In the genomic region with DNA sequence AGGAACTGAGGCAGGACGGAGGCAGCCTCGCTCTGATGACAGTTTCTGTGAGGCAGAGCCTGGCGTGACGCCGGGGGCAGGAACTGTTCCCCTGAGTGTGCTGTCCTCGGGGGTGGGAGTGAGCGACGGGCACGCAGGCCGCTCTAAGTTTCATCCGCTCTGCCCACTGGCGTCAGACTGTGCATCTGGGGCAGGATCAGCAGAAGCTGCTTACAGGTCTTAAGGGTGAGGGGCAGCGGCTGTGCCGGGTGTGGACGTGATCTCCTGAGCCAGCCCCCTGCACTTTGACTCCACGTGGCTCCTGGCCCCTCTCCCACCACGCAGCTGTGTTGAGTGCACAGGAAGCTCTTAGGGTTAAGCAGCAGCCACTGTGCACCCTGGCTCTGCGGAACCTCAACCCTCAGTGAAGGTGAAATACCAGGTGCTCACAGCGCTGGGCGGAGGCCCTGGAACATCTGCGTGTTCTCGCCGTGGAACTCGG, we compare ENCODE assay signal across 22 cellular contexts. TPM values are rescaled to one million over a fixed set of nuclear protein-coding genes. Genes with fewer than 3 reads are reported as not detected.
A peak's percentile ranks its signal among the peaks of the same experiment; 100 is the strongest.
DNase-seq lines count a peak whose midpoint lies in the region; ATAC-seq, FAIRE-seq and TF ChIP-seq lines count a peak whose summit lies in the region.
"Had no signal": no experiment of that assay in that cellular context is flagged by ENCODE, and none has a peak within 500 bp of the region (broad histone marks: within the 10 kb centered on the region; RNA-seq: fewer than 3 reads in every experiment).

No MANE protein-coding gene starts in this region.

- FAIRE-seq in HepG2 (lab: Jason Lieb, UNC), result no peak
- FAIRE-seq: H54 had no signal

- H2BK5ac ChIP-seq in neuronal stem cell (ENCODE audit: low read length), result peak overlapping the region; percentile 71

- H2BK120ac ChIP-seq in neuronal stem cell (ENCODE audit: low read depth, low read length), result no peak overlapping the region

- in situ Hi-C loops in HepG2 (cut with HindIII; ENCODE audit: extremely low pct_ligation_motif_present, low pct_unique_long_range_greater_than_20kb), result no loop called here

- no peak overlapping the region for H3K27ac ChIP-seq in right lobe of liver
- no peak overlapping the region for H3K27ac ChIP-seq in HepG2 (ENCODE audit: extremely low read length, insufficient read depth, low read length)
- H3K27ac ChIP-seq in coronary artery, result no peak overlapping the region
- H3K27ac ChIP-seq in neuronal stem cell (replicated peaks; ENCODE audit: low read length), result no peak overlapping the region
- H3K27ac ChIP-seq in uterus, result no peak overlapping the region
- H3K27ac ChIP-seq: heart left ventricle, parathyroid adenoma, tibial nerve had no signal

- peaks cover 17% of the 10 kb centered on the region for H3K79me1 ChIP-seq in neuronal stem cell (ENCODE audit: low read depth, low read length)

- POLR2A ChIA-PET in HepG2 (lab: Yijun Ruan, JAX), result no interaction called here

- ATAC-seq in right lobe of liver, result no peak
- no peak for ATAC-seq in HepG2
- no peak for ATAC-seq in GM19328 (IDR thresholded peaks at IDR 0.05; ENCODE audit: unreplicated experiment)
- ATAC-seq: heart left ventricle; naive thymus-derived CD4-positive, alpha-beta T cell; Panc1; stimulated activated naive B cell treated with anti-CD40 and anti-IgM and Interleukin-4, amounts not matched to agents 10 μg/mL and 1 μg/mL and 100 μg/mL, for 72 hours had no signal

- TF ChIP-seq EP300 in HepG2 (IDR thresholded peaks at IDR 0.05; ENCODE audit: low read depth in 2 of 2, low read length in 2 of 2) (no peak), HepG2 (CRISPR knock-in tag; IDR thresholded peaks at IDR 0.05; ENCODE audit: borderline replicate concordance) (no peak)

- H2AK5ac ChIP-seq in neuronal stem cell (ENCODE audit: low read depth, low read length), result no peak overlapping the region

- peak in 2 of 3 donors; percentile 32 to 46 for DNase-seq in right lobe of liver
- no peak for DNase-seq in HepG2 (ENCODE audit: low spot score)
- DNase-seq in coronary artery (ENCODE audit: low spot score), result peak; percentile 55
- no peak for DNase-seq in neuronal stem cell (ENCODE audit: low spot score)
- DNase-seq in uterus, result peak; percentile 5 to 11
- no peak for DNase-seq in NCI-H345 treated with DMSO at 0.1 percent for 48 hours (lab: John Stamatoyannopoulos, UW; ENCODE audit: unreplicated experiment)
- DNase-seq in HT-29 (ENCODE audit: low spot score), result no peak
- DNase-seq: MV-4-11; naive thymus-derived CD4-positive, alpha-beta T cell; NCI-H1694 treated with DMSO at 0.1 percent for 48 hours; NCI-H774; SK-N-SH; stimulated activated CD4-positive, alpha-beta T cell treated with anti-CD3 and anti-CD28 coated beads, Interleukin-1b, Interleukin-23, amount 100 ng/mL, for 48 hours; stimulated activated naive B cell treated with anti-CD40 and anti-IgM and Interleukin-4, amounts not matched to agents 10 μg/mL and 1 μg/mL and 100 μg/mL, for 72 hours had no signal

- H4K8ac ChIP-seq in neuronal stem cell (ENCODE audit: low read depth, low read length), result no peak overlapping the region

- no peak for TF ChIP-seq POLR2A in right lobe of liver (IDR thresholded peaks at IDR 0.05)
- no peak for TF ChIP-seq POLR2A in HepG2 (IDR thresholded peaks at IDR 0.05; ENCODE audit: insufficient read depth in 1 of 2, low read depth in 2 of 2, low read length in 2 of 2)
- TF ChIP-seq POLR2A in uterus (IDR thresholded peaks at IDR 0.05), result no peak

- intact Hi-C loops in right lobe of liver (cut with DNase I), result no loop called here
- intact Hi-C loops in HepG2 (cut with micrococcal nuclease; ENCODE audit: unreplicated experiment), result no loop called here
- intact Hi-C loops in uterus (cut with DNase I; ENCODE audit: low total_unique reads), result no loop called here

- H4K91ac ChIP-seq in neuronal stem cell (ENCODE audit: low read depth, low read length, poor library complexity), result no peak overlapping the region

- BruUV-seq in HepG2 (replicated peaks; lab: Mats Ljungman, UMichigan), result no TSS peak

- peak overlapping the region; percentile 42 for H3K14ac ChIP-seq in neuronal stem cell (ENCODE audit: low read length)

- no peak overlapping the region for H3K9ac ChIP-seq in HepG2 (ENCODE audit: insufficient read depth, low read depth, low read length)
- no peak overlapping the region for H3K9ac ChIP-seq in neuronal stem cell (ENCODE audit: low read depth, low read length, poor library complexity)
- H3K9ac ChIP-seq: parathyroid adenoma, SK-N-SH had no signal

- no peak overlapping the region for H3K4ac ChIP-seq in neuronal stem cell (ENCODE audit: low read length)

- H3K4me3 ChIP-seq in right lobe of liver, result no peak overlapping the region
- H3K4me3 ChIP-seq in HepG2 (replicated peaks in 1 of 3; ENCODE audit: insufficient read depth in 1 of 3, low read depth in 2 of 3, low read length in 3 of 3), result no peak overlapping the region
- no peak overlapping the region for H3K4me3 ChIP-seq in coronary artery
- no peak overlapping the region for H3K4me3 ChIP-seq in neuronal stem cell (ENCODE audit: low read length in 2 of 2)
- no peak overlapping the region for H3K4me3 ChIP-seq in uterus
- H3K4me3 ChIP-seq: heart left ventricle, tibial nerve had no signal

- H3K4me2 ChIP-seq in HepG2 (ENCODE audit: low read depth, low read length) (no peak overlapping the region), neuronal stem cell (ENCODE audit: insufficient read depth, low read length, poor library complexity, severe bottlenecking) (no peak overlapping the region)
- H3K4me2 ChIP-seq: SK-N-SH had no signal

- WGBS in right lobe of liver (ENCODE audit: insufficient coverage, low coverage, low lambda C conversion rate, missing lambda C conversion rate), result 48% methylated on average over 7 of the region's 24 CpGs
- WGBS in HepG2 (ENCODE audit: low lambda C conversion rate), result 29% methylated on average over 24 of the region's 24 CpGs
- no CpG with 5 or more reads among the region's 24 CpGs for WGBS in neuronal stem cell (ENCODE audit: extremely low coverage in 2 of 2, insufficient read length in 2 of 2, insufficient replicate concordance in 1 of 2), 2 donors

- H3K79me2 ChIP-seq in HepG2 (ENCODE audit: insufficient read depth, low read length), result no peaks in the 10 kb centered on the region
- H3K79me2 ChIP-seq: parathyroid adenoma had no signal

- no peaks in the 10 kb centered on the region for H3K27me3 ChIP-seq in right lobe of liver
- H3K27me3 ChIP-seq in HepG2 (ENCODE audit: control insufficient read depth in 1 of 2, insufficient read depth in 2 of 2, low read length in 2 of 2), result peaks cover 7 to 58% of the 10 kb centered on the region in 2 experiments; a peak in 4 of 5 replicates
- peaks cover 0 to 4% (median 4%) of the 10 kb centered on the region in 3 experiments for H3K27me3 ChIP-seq in neuronal stem cell (ENCODE audit: control insufficient read depth in 3 of 3, insufficient read depth in 3 of 3, low read depth in 1 of 3, low read length in 3 of 3)
- no peaks in the 10 kb centered on the region for H3K27me3 ChIP-seq in uterus
- H3K27me3 ChIP-seq: heart left ventricle, tibial nerve had no signal

- CTCF ChIA-PET in HepG2 (lab: Yijun Ruan, JAX; ENCODE audit: low intra/inter-chr PET ratio, low total read pairs), result no interaction called here

- no peak for TF ChIP-seq CTCF in right lobe of liver (IDR thresholded peaks at IDR 0.05)
- TF ChIP-seq CTCF in HepG2 (CRISPR knock-in tag; IDR thresholded peaks at IDR 0.05), result no peak
- TF ChIP-seq CTCF in coronary artery (IDR thresholded peaks at IDR 0.05), result no peak
- TF ChIP-seq CTCF in uterus (IDR thresholded peaks at IDR 0.05), result no peak

- H3K23ac ChIP-seq in neuronal stem cell (ENCODE audit: low read depth, low read length, poor library complexity), result no peak overlapping the region

- H3K9me3 ChIP-seq in right lobe of liver (no peaks in the 10 kb centered on the region), HepG2 (ENCODE audit: low read length) (no peaks in the 10 kb centered on the region), neuronal stem cell (replicated peaks in 1 of 2; ENCODE audit: control insufficient read depth in 2 of 2, insufficient read depth in 1 of 2, low read depth in 1 of 2, low read length in 2 of 2) (peaks cover 0 to 8% of the 10 kb centered on the region in 2 donors), uterus (no peaks in the 10 kb centered on the region)
- H3K9me3 ChIP-seq: heart left ventricle, SK-N-SH, tibial nerve had no signal

- H3K4me1 ChIP-seq in right lobe of liver (no peaks in the 10 kb centered on the region), HepG2 (ENCODE audit: insufficient read depth, low read length) (peaks cover 9% of the 10 kb centered on the region), neuronal stem cell (ENCODE audit: control insufficient read depth in 2 of 2, insufficient read depth in 1 of 2, low read depth in 1 of 2, low read length in 2 of 2) (peaks cover 1 to 4% of the 10 kb centered on the region in 2 donors), uterus (no peaks in the 10 kb centered on the region)
- H3K4me1 ChIP-seq: heart left ventricle, parathyroid adenoma, tibial nerve had no signal

- no peak for TF ChIP-seq RAD21 in HepG2 (CRISPR knock-in tag; IDR thresholded peaks at IDR 0.05)

- H4K20me1 ChIP-seq in HepG2 (ENCODE audit: insufficient read depth, low read length), result no peaks in the 10 kb centered on the region

- H2AFZ ChIP-seq in HepG2 (ENCODE audit: low read length), result no peak overlapping the region
- H2AFZ ChIP-seq in neuronal stem cell (ENCODE audit: low read length), result peak overlapping the region; percentile 29
- H2AFZ ChIP-seq: parathyroid adenoma had no signal

- H3K36me3 ChIP-seq in right lobe of liver (no peaks in the 10 kb centered on the region), HepG2 (replicated peaks in 1 of 2; ENCODE audit: control insufficient read depth in 1 of 2, insufficient read depth in 2 of 2, low read length in 2 of 2) (no peaks in the 10 kb centered on the region), neuronal stem cell (replicated peaks in 1 of 2; ENCODE audit: control insufficient read depth in 2 of 2, insufficient read depth in 2 of 2, low read length in 2 of 2) (no peaks in the 10 kb centered on the region), uterus (no peaks in the 10 kb centered on the region)
- H3K36me3 ChIP-seq: heart left ventricle, tibial nerve had no signal

- no peak overlapping the region for H2BK12ac ChIP-seq in neuronal stem cell (ENCODE audit: low read length)

- H3K18ac ChIP-seq in neuronal stem cell (ENCODE audit: low read length), result peak overlapping the region; percentile 48

- no peak overlapping the region for H2BK15ac ChIP-seq in neuronal stem cell (ENCODE audit: low read length)

RNA-seq across cellular contexts. Expression of a gene that starts 1.5 kb away (rescaled TPM):
- total RNA-seq in right lobe of liver (not detected), HepG2 (2016; rRNA removed; fragmentation: Illumina TruSeq; extraction: Trizol) (0.07 TPM in 1 of 2 replicates, not detected in the other), uterus (under 1 TPM in 2 of 4 donors, not detected in 2; 0.07 to 0.12 TPM)
- 0.09 and 0.20 TPM in 2 replicates for total RNA-seq in HepG2 (2016; cell fraction: cytosol; rRNA removed; fragmentation: Illumina TruSeq; extraction: Trizol; ENCODE audit: low read depth)
- total RNA-seq in HepG2 (2016; cell fraction: insoluble cytoplasmic fraction; rRNA removed; fragmentation: Illumina TruSeq; extraction: Trizol), result not detected in 2 replicates
- 0.06 TPM in 1 of 2 replicates, not detected in the other for total RNA-seq in HepG2 (2016; cell fraction: membrane; rRNA removed; fragmentation: Illumina TruSeq; extraction: Trizol)
- 0.16 and 0.19 TPM in 2 replicates for total RNA-seq in HepG2 (2016; cell fraction: nucleus; rRNA removed; fragmentation: Illumina TruSeq; extraction: Trizol)
- 0.03 and 0.12 TPM in 2 replicates for polyA plus RNA-seq in HepG2 (2011; rRNA removed)
- polyA plus RNA-seq in HepG2 (2011; cell fraction: cytosol; rRNA removed), result 0.04 and 0.06 TPM in 2 replicates
- polyA plus RNA-seq in HepG2 (2011; cell fraction: nucleus; rRNA removed), result 0.21 and 0.24 TPM in 2 replicates
- not detected in 2 replicates for polyA plus RNA-seq in HepG2 (2012)
- 0.03 TPM in 2 replicates for polyA plus RNA-seq in HepG2 (2016; cell fraction: cytosol; fragmentation: Illumina TruSeq; extraction: Trizol; ENCODE audit: low read depth)
- polyA plus RNA-seq in HepG2 (2016; cell fraction: insoluble cytoplasmic fraction; fragmentation: Illumina TruSeq; extraction: Trizol; ENCODE audit: low read depth), result not detected in 2 replicates
- polyA plus RNA-seq in HepG2 (2016; cell fraction: membrane; fragmentation: Illumina TruSeq; extraction: Trizol; ENCODE audit: low read depth), result not detected in 2 replicates
- polyA plus RNA-seq in HepG2 (2016; cell fraction: nucleus; fragmentation: Illumina TruSeq; extraction: Trizol; ENCODE audit: insufficient read depth, low read depth), result 0.13 TPM in 1 of 2 replicates, not detected in the other
- polyA minus RNA-seq in HepG2 (2011; rRNA and poly(A)+ RNA removed; ENCODE audit: low replicate concordance), result 0.06 TPM in 1 of 2 replicates, not detected in the other
- polyA minus RNA-seq in HepG2 (2011; cell fraction: cytosol; rRNA and poly(A)+ RNA removed), result not detected in 2 replicates
- 0.12 and 0.13 TPM in 2 replicates for polyA minus RNA-seq in HepG2 (2011; cell fraction: nucleus; rRNA and poly(A)+ RNA removed)
- polyA plus RNA-seq in neuronal stem cell (2013, experiment 1 of 2), result 0.11 TPM
- 0.10 TPM for polyA plus RNA-seq in neuronal stem cell (2013, experiment 2 of 2)
- total RNA-seq in HT-29 (2014; rRNA removed; shearing (Covaris generic)), result 0.13 TPM in 1 of 2 replicates, not detected in the other
- total RNA-seq: CD8-positive, alpha-beta memory T cell; naive thymus-derived CD4-positive, alpha-beta T cell; tibial nerve had no signal
- polyA plus RNA-seq: CD8-positive, alpha-beta memory T cell; naive thymus-derived CD4-positive, alpha-beta T cell had no signal

RNA-seq across cellular contexts. Expression of a gene that starts 10.5 kb away (rescaled TPM):
- total RNA-seq in right lobe of liver, result not detected
- total RNA-seq in HepG2 (2016; rRNA removed; fragmentation: Illumina TruSeq; extraction: Trizol), result not detected in 2 replicates
- total RNA-seq in HepG2 (2016; cell fraction: cytosol; rRNA removed; fragmentation: Illumina TruSeq; extraction: Trizol; ENCODE audit: low read depth), result not detected in 2 replicates
- not detected in 2 replicates for total RNA-seq in HepG2 (2016; cell fraction: insoluble cytoplasmic fraction; rRNA removed; fragmentation: Illumina TruSeq; extraction: Trizol)
- total RNA-seq in HepG2 (2016; cell fraction: membrane; rRNA removed; fragmentation: Illumina TruSeq; extraction: Trizol), result not detected in 2 replicates
- not detected in 2 replicates for total RNA-seq in HepG2 (2016; cell fraction: nucleus; rRNA removed; fragmentation: Illumina TruSeq; extraction: Trizol)
- polyA plus RNA-seq in HepG2 (2011; rRNA removed), result not detected in 2 replicates
- polyA plus RNA-seq in HepG2 (2011; cell fraction: cytosol; rRNA removed), result not detected in 2 replicates
- not detected in 2 replicates for polyA plus RNA-seq in HepG2 (2011; cell fraction: nucleus; rRNA removed)
- polyA plus RNA-seq in HepG2 (2012), result not detected in 2 replicates
- polyA plus RNA-seq in HepG2 (2016; cell fraction: cytosol; fragmentation: Illumina TruSeq; extraction: Trizol; ENCODE audit: low read depth), result not detected in 2 replicates
- polyA plus RNA-seq in HepG2 (2016; cell fraction: insoluble cytoplasmic fraction; fragmentation: Illumina TruSeq; extraction: Trizol; ENCODE audit: low read depth), result not detected in 2 replicates
- polyA plus RNA-seq in HepG2 (2016; cell fraction: membrane; fragmentation: Illumina TruSeq; extraction: Trizol; ENCODE audit: low read depth), result not detected in 2 replicates
- polyA plus RNA-seq in HepG2 (2016; cell fraction: nucleus; fragmentation: Illumina TruSeq; extraction: Trizol; ENCODE audit: insufficient read depth, low read depth), result not detected in 2 replicates
- polyA minus RNA-seq in HepG2 (2011; rRNA and poly(A)+ RNA removed; ENCODE audit: low replicate concordance), result not detected in 2 replicates
- polyA minus RNA-seq in HepG2 (2011; cell fraction: cytosol; rRNA and poly(A)+ RNA removed), result not detected in 2 replicates
- polyA minus RNA-seq in HepG2 (2011; cell fraction: nucleus; rRNA and poly(A)+ RNA removed), result not detected in 2 replicates
- polyA plus RNA-seq in neuronal stem cell (2013, experiment 1 of 2), result not detected
- not detected for polyA plus RNA-seq in neuronal stem cell (2013, experiment 2 of 2)
- under 1 TPM in 1 of 4 donors, not detected in 3; 0.28 TPM for total RNA-seq in uterus
- not detected in 2 replicates for total RNA-seq in HT-29 (2014; rRNA removed; shearing (Covaris generic))
- total RNA-seq: activated CD8-positive, alpha-beta memory T cell treated with anti-CD3 and anti-CD28 coated beads for 36 hours; CD8-positive, alpha-beta memory T cell; heart left ventricle; naive thymus-derived CD4-positive, alpha-beta T cell; tibial nerve had no signal
- polyA plus RNA-seq: CD8-positive, alpha-beta memory T cell; heart left ventricle; naive thymus-derived CD4-positive, alpha-beta T cell; SK-N-SH had no signal

Comparison
In these comparisons a context has a peak if more than half of its experiments do, and no peak if none do; other contexts are left out.
1. DNase-seq: peak in right lobe of liver (2 of 3), coronary artery (single experiment) and uterus (2 of 2); none in HepG2 (single experiment), neuronal stem cell (single experiment), NCI-H345 treated with DMSO at 0.1 percent for 48 hours (single experiment) and HT-29 (single experiment).